ENCODE assay signal across 30 cellular contexts in the genomic region with DNA sequence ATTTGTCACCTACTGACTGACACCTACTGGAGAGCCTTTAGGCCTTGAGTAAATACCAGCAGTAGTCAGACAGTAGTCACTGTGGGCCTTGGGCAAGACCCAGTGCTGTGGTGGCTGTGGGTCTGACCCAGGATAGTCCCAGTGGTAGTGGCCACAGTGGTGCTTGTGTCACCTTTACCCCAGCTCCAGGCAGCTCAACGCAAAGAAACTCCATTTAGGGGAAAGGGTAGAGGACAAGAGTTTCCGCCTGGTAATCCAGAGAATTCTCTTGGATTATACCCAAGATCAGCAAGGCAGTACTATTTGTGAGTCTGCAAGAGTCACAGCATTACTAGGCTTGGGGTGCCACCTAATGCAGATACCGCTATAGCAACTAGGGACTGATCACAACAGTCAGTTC.
"Had no signal": no experiment of that assay in that cellular context is flagged by ENCODE, and none has a peak within 500 bp of the region (broad histone marks: within the 10 kb centered on the region; RNA-seq: fewer than 3 reads in every experiment).

No MANE protein-coding gene starts in this region.

- H3K9me3 ChIP-seq: body of pancreas, neutrophil, pancreas had no signal

- H3K4me3 ChIP-seq: body of pancreas, esophagus muscularis mucosa, hepatocyte, left ventricle myocardium inferior, pancreas, vagina had no signal

- FAIRE-seq: frontal cortex, pancreas, small intestine had no signal

- H3K36me3 ChIP-seq: esophagus muscularis mucosa, left ventricle myocardium inferior, neutrophil, pancreas, vagina had no signal

- H3K4me1 Mint-ChIP-seq: activated naive CD4-positive, alpha-beta T cell treated with anti-CD3 and anti-CD28 coated beads, Interleukin-2, amount 10 ng/mL, durations not matched to agents 7 days and 5 days; nephron had no signal

- H3K27ac ChIP-seq: body of pancreas, esophagus muscularis mucosa, hepatocyte, left ventricle myocardium inferior, neutrophil, pancreas, vagina, VCaP had no signal

- H3K4me1 ChIP-seq: body of pancreas, esophagus muscularis mucosa, pancreas, vagina had no signal

- H3K4me2 ChIP-seq: hepatocyte had no signal

- H2AFZ ChIP-seq: hepatocyte had no signal

- H3K27me3 Mint-ChIP-seq: activated CD4-positive, alpha-beta T cell treated with anti-CD3 and anti-CD28 coated beads, Interleukin-2, amount 10 ng/mL, durations not matched to agents 7 days and 5 days; activated CD8-positive, alpha-beta memory T cell treated with anti-CD3 and anti-CD28 coated beads, Interleukin-2, amount 10 ng/mL, durations not matched to agents 7 days and 5 days; activated CD8-positive, alpha-beta T cell treated with anti-CD3 and anti-CD28 coated beads for 36 hours; activated naive CD4-positive, alpha-beta T cell treated with anti-CD3 and anti-CD28 coated beads, Interleukin-2, amount 10 ng/mL, durations not matched to agents 7 days and 5 days; dendritic cell treated with granulocyte-macrophage colony-stimulating factor and Interleukin-4, amounts not matched to agents 40 ng/mL and 50 ng/mL, for 4 days; stimulated activated memory B cell treated with anti-CD40 and anti-IgM and Interleukin-4, amounts not matched to agents 10 μg/mL and 1 μg/mL and 100 μg/mL, for 72 hours; type B pancreatic cell had no signal

- H3K27me3 ChIP-seq: body of pancreas, esophagus muscularis mucosa, hepatocyte, neutrophil, pancreas, vagina had no signal

- DNase-seq: activated CD4-positive, alpha-beta T cell treated with anti-CD3 and anti-CD28 coated beads, Interleukin-2, amount 10 ng/mL, durations not matched to agents 7 days and 5 days; activated CD4-positive, CD25-positive, alpha-beta regulatory T cell treated with anti-CD3 and anti-CD28 coated beads, Interleukin-2, amount 50 U/mL, for 72 hours; activated CD8-positive, alpha-beta memory T cell treated with anti-CD3 and anti-CD28 coated beads, Interleukin-2, amount 10 ng/mL, durations not matched to agents 7 days and 5 days; activated CD8-positive, alpha-beta T cell treated with anti-CD3 and anti-CD28 coated beads for 36 hours; activated effector memory CD4-positive, alpha-beta T cell treated with anti-CD3 and anti-CD28 coated beads, Interleukin-2, amount 50 U/mL, for 16 hours; activated naive CD4-positive, alpha-beta T cell treated with anti-CD3 and anti-CD28 coated beads, Interleukin-2, amount 10 ng/mL, durations not matched to agents 7 days and 5 days; activated T-cell treated with anti-CD3 and anti-CD28 coated beads for 4 hours; anterior cingulate cortex; body of pancreas; caudate nucleus; effector CD8-positive, alpha-beta T cell; glutamatergic neuron; kidney glomerular epithelial cell; left ventricle myocardium inferior; mammary epithelial cell; midbrain; pancreas; small intestine; stimulated activated CD4-positive, alpha-beta T cell treated with anti-CD3 and anti-CD28 coated beads, Interleukin-2, amount 100 ng/mL, for 24 hours had no signal

- H3K4me3 Mint-ChIP-seq: activated CD4-positive, alpha-beta T cell treated with anti-CD3 and anti-CD28 coated beads, Interleukin-2, amount 10 ng/mL, durations not matched to agents 7 days and 5 days; activated CD8-positive, alpha-beta memory T cell treated with anti-CD3 and anti-CD28 coated beads, Interleukin-2, amount 10 ng/mL, durations not matched to agents 7 days and 5 days; activated CD8-positive, alpha-beta T cell treated with anti-CD3 and anti-CD28 coated beads for 36 hours; activated naive CD4-positive, alpha-beta T cell treated with anti-CD3 and anti-CD28 coated beads, Interleukin-2, amount 10 ng/mL, durations not matched to agents 7 days and 5 days; dendritic cell treated with granulocyte-macrophage colony-stimulating factor and Interleukin-4, amounts not matched to agents 40 ng/mL and 50 ng/mL, for 4 days; nephron; stimulated activated memory B cell treated with anti-CD40 and anti-IgM and Interleukin-4, amounts not matched to agents 10 μg/mL and 1 μg/mL and 100 μg/mL, for 72 hours; type B pancreatic cell had no signal

- ATAC-seq: activated CD8-positive, alpha-beta memory T cell treated with anti-CD3 and anti-CD28 coated beads, Interleukin-2, amount 10 ng/mL, durations not matched to agents 7 days and 5 days; activated CD8-positive, alpha-beta T cell treated with anti-CD3 and anti-CD28 coated beads for 36 hours; body of pancreas; pancreas; sciatic nerve; stimulated activated memory B cell treated with anti-CD40 and anti-IgM and Interleukin-4, amounts not matched to agents 10 μg/mL and 1 μg/mL and 100 μg/mL, for 72 hours had no signal

- H3K27ac Mint-ChIP-seq: activated CD4-positive, alpha-beta T cell treated with anti-CD3 and anti-CD28 coated beads, Interleukin-2, amount 10 ng/mL, durations not matched to agents 7 days and 5 days; activated CD8-positive, alpha-beta memory T cell treated with anti-CD3 and anti-CD28 coated beads, Interleukin-2, amount 10 ng/mL, durations not matched to agents 7 days and 5 days; activated CD8-positive, alpha-beta T cell treated with anti-CD3 and anti-CD28 coated beads for 36 hours; activated naive CD4-positive, alpha-beta T cell treated with anti-CD3 and anti-CD28 coated beads, Interleukin-2, amount 10 ng/mL, durations not matched to agents 7 days and 5 days; dendritic cell treated with granulocyte-macrophage colony-stimulating factor and Interleukin-4, amounts not matched to agents 40 ng/mL and 50 ng/mL, for 4 days; nephron; stimulated activated memory B cell treated with anti-CD40 and anti-IgM and Interleukin-4, amounts not matched to agents 10 μg/mL and 1 μg/mL and 100 μg/mL, for 72 hours; type B pancreatic cell had no signal
